Comparison of ENCODE assay signal across 12 cellular contexts in the genomic region with DNA sequence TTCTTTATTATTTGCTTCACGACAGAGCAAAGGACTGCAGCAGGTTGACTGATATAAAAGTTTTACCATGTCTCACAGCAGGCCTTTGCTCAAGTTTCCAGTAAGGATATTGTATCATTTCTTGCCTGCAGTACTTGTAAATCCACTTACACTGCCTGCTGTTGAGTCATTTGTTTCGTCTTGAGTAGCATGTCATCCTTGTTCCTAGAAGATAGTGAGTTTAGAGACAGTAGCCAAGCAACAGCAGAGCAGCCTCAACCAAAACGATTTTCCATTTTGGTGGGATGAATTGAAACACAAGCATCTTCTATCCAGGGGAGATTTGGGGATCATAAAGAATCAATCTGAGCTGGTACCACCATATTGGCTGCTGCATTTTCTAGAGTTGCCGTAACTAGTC. TPM values are rescaled to one million over a fixed set of nuclear protein-coding genes. Genes with fewer than 3 reads are reported as not detected.
DNase-seq lines count a peak whose midpoint lies in the region; ATAC-seq and TF ChIP-seq lines count a peak whose summit lies in the region.
"Had no signal": no experiment of that assay in that cellular context is flagged by ENCODE, and none has a peak within 500 bp of the region (broad histone marks: within the 10 kb centered on the region; RNA-seq: fewer than 3 reads in every experiment).

No MANE protein-coding gene starts in this region.

- no peaks in the 10 kb centered on the region for H3K36me3 ChIP-seq in RWPE2 (ENCODE audit: low read depth)
- no peaks in the 10 kb centered on the region for H3K36me3 ChIP-seq in CD4-positive, alpha-beta memory T cell (ENCODE audit: insufficient read depth, low read length)

- CTCF ChIA-PET in CD4-positive, alpha-beta memory T cell (lab: Charles Lee; ENCODE audit: partially characterized antibody): no interaction called here

- peaks cover 0 to 2% (median 0%) of the 10 kb centered on the region in 4 donors for H3K4me1 Mint-ChIP-seq in CD4-positive, alpha-beta memory T cell

- H3K36me3 Mint-ChIP-seq in activated naive CD4-positive, alpha-beta T cell treated with anti-CD3 and anti-CD28 coated beads, Interleukin-2, amount 50 U/mL, for 72 hours: no peaks in the 10 kb centered on the region
- no peaks in the 10 kb centered on the region for H3K36me3 Mint-ChIP-seq in CD4-positive, alpha-beta memory T cell

- H3K9me3 ChIP-seq in RWPE2 (ENCODE audit: severe bottlenecking): no peaks in the 10 kb centered on the region
- no peaks in the 10 kb centered on the region for H3K9me3 ChIP-seq in CD4-positive, alpha-beta memory T cell (ENCODE audit: control insufficient read depth in 1 of 2, low read length in 2 of 2)
- H3K9me3 ChIP-seq: psoas muscle had no signal

- intact Hi-C loops in CD4-positive, alpha-beta memory T cell (cut with micrococcal nuclease): no loop called here

- no peak overlapping the region for H3K4me3 ChIP-seq in RWPE2 (ENCODE audit: severe bottlenecking)
- no peak overlapping the region for H3K4me3 ChIP-seq in CD4-positive, alpha-beta memory T cell (ENCODE audit: low read length in 2 of 2)
- H3K4me3 ChIP-seq: psoas muscle, SK-N-MC had no signal

- POLR2A ChIA-PET in CD4-positive, alpha-beta memory T cell (lab: Charles Lee; ENCODE audit: partially characterized antibody): no interaction called here

- peaks cover 26% of the 10 kb centered on the region for H3K4me1 ChIP-seq in RWPE2 (ENCODE audit: insufficient read depth, poor library complexity, severe bottlenecking)
- H3K4me1 ChIP-seq in CD4-positive, alpha-beta memory T cell (ENCODE audit: insufficient read depth, low read length): no peaks in the 10 kb centered on the region
- H3K4me1 ChIP-seq: psoas muscle had no signal

- no peaks in the 10 kb centered on the region for H3K27me3 Mint-ChIP-seq in CD4-positive, alpha-beta memory T cell
- H3K27me3 Mint-ChIP-seq: activated B cell treated with CpG ODN at 0.5 μM for 24 hours had no signal

- no peak for TF ChIP-seq CTCF in RWPE2 (IDR thresholded peaks at IDR 0.05; ENCODE audit: poor library complexity, severe bottlenecking)

- no peak overlapping the region for H3K4me3 Mint-ChIP-seq in CD4-positive, alpha-beta memory T cell
- H3K4me3 Mint-ChIP-seq: activated B cell treated with CpG ODN at 0.5 μM for 24 hours had no signal

- DNase-seq in activated naive CD4-positive, alpha-beta T cell treated with anti-CD3 and anti-CD28 coated beads, Interleukin-2, amount 50 U/mL, for 72 hours (ENCODE audit: low spot score in 2 of 2): no peak
- no peak for DNase-seq in activated naive CD4-positive, alpha-beta T cell treated with Interleukin-2 at 50 U/mL for 16 hours
- DNase-seq in RWPE2 (ENCODE audit: low spot score) (no peak), fibroblast of peridontal ligament (ENCODE audit: extremely low read depth) (peak; percentile 20), amygdala (lab: John Stamatoyannopoulos, UW) (no peak), NCI-H2227 treated with DMSO at 0.1 percent for 48 hours (lab: John Stamatoyannopoulos, UW) (no peak)
- no peak for DNase-seq in stimulated activated naive CD8-positive, alpha-beta T cell treated with anti-CD3 and anti-CD28 coated beads, Interleukin-15, Interleukin-2, amounts not matched to agents 100 U/mL and 50 U/mL, for 24 hours
- no peak for DNase-seq in CD4-positive, alpha-beta memory T cell
- DNase-seq: activated B cell treated with CpG ODN at 0.5 μM for 24 hours; effector CD8-positive, alpha-beta T cell; psoas muscle had no signal

- H3K27ac ChIP-seq in RWPE2 (ENCODE audit: poor library complexity, severe bottlenecking): peak overlapping the region; percentile 72
- H3K27ac ChIP-seq in CD4-positive, alpha-beta memory T cell (ENCODE audit: low read depth, low read length): no peak overlapping the region
- H3K27ac ChIP-seq: psoas muscle, SK-N-MC had no signal

- H3K27ac Mint-ChIP-seq in activated naive CD4-positive, alpha-beta T cell treated with anti-CD3 and anti-CD28 coated beads, Interleukin-2, amount 50 U/mL, for 72 hours: peak overlapping the region in 1 of 2 donors; percentile 63
- H3K27ac Mint-ChIP-seq in CD4-positive, alpha-beta memory T cell: no peak overlapping the region
- H3K27ac Mint-ChIP-seq: activated B cell treated with CpG ODN at 0.5 μM for 24 hours had no signal

- H3K9me3 Mint-ChIP-seq in activated naive CD4-positive, alpha-beta T cell treated with anti-CD3 and anti-CD28 coated beads, Interleukin-2, amount 50 U/mL, for 72 hours: no peaks in the 10 kb centered on the region
- peaks cover 0 to under 1% (median 0%) of the 10 kb centered on the region in 8 donors for H3K9me3 Mint-ChIP-seq in CD4-positive, alpha-beta memory T cell
- H3K9me3 Mint-ChIP-seq: activated B cell treated with CpG ODN at 0.5 μM for 24 hours had no signal

- H3K27me3 ChIP-seq in RWPE2 (ENCODE audit: insufficient read depth, poor library complexity, severe bottlenecking): no peaks in the 10 kb centered on the region
- no peaks in the 10 kb centered on the region for H3K27me3 ChIP-seq in CD4-positive, alpha-beta memory T cell (ENCODE audit: insufficient read depth, low read length)

- ATAC-seq in activated naive CD4-positive, alpha-beta T cell treated with anti-CD3 and anti-CD28 coated beads, Interleukin-2, amount 50 U/mL, for 72 hours: peak; percentile 71 to 96
- ATAC-seq in RWPE2 (ENCODE audit: low read depth): no peak
- ATAC-seq in stimulated activated naive CD8-positive, alpha-beta T cell treated with anti-CD3 and anti-CD28 coated beads, Interleukin-15, Interleukin-2, amounts not matched to agents 100 U/mL and 50 U/mL, for 24 hours: peak; percentile 80
- ATAC-seq: psoas muscle had no signal

RNA-seq across cellular contexts. Expression of a gene that starts 24.0 kb away (rescaled TPM):
- total RNA-seq in activated naive CD4-positive, alpha-beta T cell treated with anti-CD3 and anti-CD28 coated beads, Interleukin-2, amount 50 U/mL, for 72 hours: 10 to 100 TPM; 11.5 to 36.2 TPM
- 10 to 100 TPM; 53.7 to 54.0 TPM for total RNA-seq in CD4-positive, alpha-beta memory T cell
- 100 to 1,000 TPM; 377 to 569 TPM for polyA plus RNA-seq in CD4-positive, alpha-beta memory T cell
